Comparison of ENCODE assay signal across 12 cellular contexts in the genomic region with DNA sequence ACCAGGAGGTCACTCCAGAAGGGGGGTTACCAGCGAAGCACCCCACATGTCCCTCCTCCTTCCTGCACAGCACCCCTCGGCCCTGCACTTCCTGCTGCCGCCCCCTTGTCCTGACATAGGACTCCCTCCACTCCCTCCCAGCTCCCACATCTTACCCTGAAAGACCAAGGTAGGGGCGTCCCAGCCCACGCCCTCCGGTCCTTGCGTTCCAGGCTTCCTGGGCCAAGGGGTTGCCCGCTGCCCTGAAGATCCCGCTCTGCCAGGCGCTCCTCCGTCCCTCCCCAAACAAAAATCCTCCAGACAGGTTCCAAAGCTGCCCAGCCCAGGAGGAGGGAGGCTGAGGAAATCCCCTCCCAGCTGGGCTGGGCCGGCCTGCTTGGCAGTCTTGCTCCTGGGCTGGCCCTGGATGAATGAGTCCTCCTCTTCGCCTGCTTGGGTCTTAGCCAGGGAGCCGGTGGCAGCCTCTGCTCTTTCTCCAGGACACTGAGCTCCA. TPM values are rescaled to one million over a fixed set of nuclear protein-coding genes. Genes with fewer than 3 reads are reported as not detected.
DNase-seq lines count a peak whose midpoint lies in the region; ATAC-seq, FAIRE-seq and TF ChIP-seq lines count a peak whose summit lies in the region.
"Had no signal": no experiment of that assay in that cellular context is flagged by ENCODE, and none has a peak within 500 bp of the region (broad histone marks: within the 10 kb centered on the region; RNA-seq: fewer than 3 reads in every experiment).

A gene with protein sequence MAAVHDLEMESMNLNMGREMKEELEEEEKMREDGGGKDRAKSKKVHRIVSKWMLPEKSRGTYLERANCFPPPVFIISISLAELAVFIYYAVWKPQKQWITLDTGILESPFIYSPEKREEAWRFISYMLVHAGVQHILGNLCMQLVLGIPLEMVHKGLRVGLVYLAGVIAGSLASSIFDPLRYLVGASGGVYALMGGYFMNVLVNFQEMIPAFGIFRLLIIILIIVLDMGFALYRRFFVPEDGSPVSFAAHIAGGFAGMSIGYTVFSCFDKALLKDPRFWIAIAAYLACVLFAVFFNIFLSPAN (minus strand): TSS at position 304 of the 493 bp plus-strand sequence. CDS start 22,618 bp downstream, outside the sequence.

- no peak within 1 kb of the TSS for H3K4ac ChIP-seq in mesenchymal stem cell (ENCODE audit: low read depth in 1 of 2, low read length in 2 of 2)

- DNase-seq in DMS 273 (lab: John Stamatoyannopoulos, UW; ENCODE audit: unreplicated experiment) (peak; percentile 98), DMS 273 treated with DMSO at 0.1 percent for 48 hours (lab: John Stamatoyannopoulos, UW) (no peak), endothelial cell of umbilical vein (ENCODE audit: low read depth, low spot score) (peak; percentile 15), mesenchymal stem cell (no peak), urothelium cell line (ENCODE audit: low spot score) (peak; percentile 25)
- DNase-seq in activated CD8-positive, alpha-beta T cell treated with anti-CD3 and anti-CD28 coated beads, Interleukin-2, amount 10 ng/mL, durations not matched to agents 7 days and 5 days, result no peak
- DNase-seq: NCI-H774 had no signal

- no peak within 1 kb of the TSS for H2BK15ac ChIP-seq in mesenchymal stem cell (ENCODE audit: low read depth, poor library complexity, severe bottlenecking)

- POLR2A ChIA-PET in endothelial cell of umbilical vein (lab: Charles Lee), result no interaction called here
- POLR2A ChIA-PET in activated CD8-positive, alpha-beta T cell treated with anti-CD3 and anti-CD28 coated beads, Interleukin-2, amount 10 ng/mL, durations not matched to agents 7 days and 5 days (lab: Charles Lee), result no interaction called here

- H3K14ac ChIP-seq in mesenchymal stem cell (ENCODE audit: low read length in 2 of 2), result peak within 1 kb of the TSS in 1 of 2 experiments; percentile 41

- peak; percentile 15 for FAIRE-seq in endothelial cell of umbilical vein (lab: Jason Lieb, UNC)
- FAIRE-seq in urothelium cell line (lab: Jason Lieb, UNC), result no peak

- H3K27me3 ChIP-seq in endothelial cell of umbilical vein (ENCODE audit: control insufficient read depth in 2 of 2, insufficient read depth in 2 of 2, low read length in 2 of 2), result no peaks in the 10 kb centered on the region
- H3K27me3 ChIP-seq in mesenchymal stem cell (ENCODE audit: control insufficient read depth in 1 of 2, insufficient read depth in 1 of 2, low read length in 2 of 2), result peaks cover 0 to 3% of the 10 kb centered on the region in 2 experiments

- H2BK12ac ChIP-seq in mesenchymal stem cell (ENCODE audit: low read length in 2 of 2), result no peak within 1 kb of the TSS

- dilution Hi-C loops in endothelial cell of umbilical vein (cut with MboI; ENCODE audit: extremely low pct_ligation_motif_present, low sequenced_read_pairs), result no loop called here

- no peak for ATAC-seq in HG03469 (IDR thresholded peaks at IDR 0.05; ENCODE audit: unreplicated experiment)
- ATAC-seq in activated CD8-positive, alpha-beta T cell treated with anti-CD3 and anti-CD28 coated beads, Interleukin-2, amount 10 ng/mL, durations not matched to agents 7 days and 5 days, result no peak
- ATAC-seq in GM21526 (IDR thresholded peaks at IDR 0.05; ENCODE audit: low FRiP score, unreplicated experiment), result no peak
- ATAC-seq: activated naive CD4-positive, alpha-beta T cell treated with anti-CD3 and anti-CD28 coated beads, Interleukin-2, amount 50 U/mL, for 72 hours; HCT116 had no signal

- no peak within 1 kb of the TSS for H3K4me3 Mint-ChIP-seq in activated CD8-positive, alpha-beta T cell treated with anti-CD3 and anti-CD28 coated beads, Interleukin-2, amount 10 ng/mL, durations not matched to agents 7 days and 5 days

- no peak within 1 kb of the TSS for H4K91ac ChIP-seq in mesenchymal stem cell (ENCODE audit: low read length)

- no peaks in the 10 kb centered on the region for H4K20me1 ChIP-seq in endothelial cell of umbilical vein (replicated peaks; ENCODE audit: control insufficient read depth, extremely low read depth, insufficient read depth, low read length)

- no peaks in the 10 kb centered on the region for H3K9me1 ChIP-seq in endothelial cell of umbilical vein (replicated peaks; ENCODE audit: control insufficient read depth, extremely low read depth, insufficient read depth, low read length)

- intact Hi-C loops in endothelial cell of umbilical vein (cut with micrococcal nuclease), result no loop called here

- H3K4me2 ChIP-seq in endothelial cell of umbilical vein (ENCODE audit: insufficient read depth, low read length) (peak within 1 kb of the TSS; percentile 20), mesenchymal stem cell (ENCODE audit: low read length, poor library complexity, severe bottlenecking) (no peak within 1 kb of the TSS)

- H3K4me3 ChIP-seq in endothelial cell of umbilical vein (replicated peaks in 1 of 3; ENCODE audit: insufficient read depth in 1 of 3, low read depth in 1 of 3, low read length in 3 of 3) (peak within 1 kb of the TSS in 1 of 3 experiments; percentile 28), mesenchymal stem cell (ENCODE audit: insufficient read depth in 1 of 2, low read depth in 1 of 2, low read length in 2 of 2) (peak within 1 kb of the TSS in 1 of 2 experiments; percentile 80)

- no peak within 1 kb of the TSS for H2BK5ac ChIP-seq in mesenchymal stem cell (ENCODE audit: low read depth, low read length, poor library complexity, severe bottlenecking)

- H3K9me3 ChIP-seq in endothelial cell of umbilical vein (replicated peaks; ENCODE audit: control insufficient read depth, insufficient read depth, low read length) (no peaks in the 10 kb centered on the region), mesenchymal stem cell (ENCODE audit: control insufficient read depth, low read length) (no peaks in the 10 kb centered on the region)

- H3K9ac ChIP-seq in endothelial cell of umbilical vein (replicated peaks; ENCODE audit: extremely low read depth, insufficient read depth, low read length) (no peak within 1 kb of the TSS), mesenchymal stem cell (ENCODE audit: low read length) (peak within 1 kb of the TSS; percentile 78)

- H3K27ac ChIP-seq in endothelial cell of umbilical vein (ENCODE audit: insufficient read depth, low read depth, low read length) (no peak within 1 kb of the TSS), mesenchymal stem cell (ENCODE audit: low read length, poor library complexity, severe bottlenecking) (no peak within 1 kb of the TSS)
- H3K27ac ChIP-seq: 22Rv1 had no signal

- H2BK120ac ChIP-seq in mesenchymal stem cell (ENCODE audit: low read depth, low read length), result no peak within 1 kb of the TSS

- H3K36me3 Mint-ChIP-seq in activated CD8-positive, alpha-beta T cell treated with anti-CD3 and anti-CD28 coated beads, Interleukin-2, amount 10 ng/mL, durations not matched to agents 7 days and 5 days (ENCODE audit: low read depth), result no peaks in the 10 kb centered on the region
- H3K36me3 Mint-ChIP-seq: activated naive CD4-positive, alpha-beta T cell treated with anti-CD3 and anti-CD28 coated beads, Interleukin-2, amount 50 U/mL, for 72 hours had no signal

- H2AFZ ChIP-seq in endothelial cell of umbilical vein (ENCODE audit: low read depth, low read length) (peak within 1 kb of the TSS; percentile 83), mesenchymal stem cell (ENCODE audit: low read depth, low read length) (no peak within 1 kb of the TSS)

- H3K18ac ChIP-seq in mesenchymal stem cell (ENCODE audit: low read depth in 1 of 2, low read length in 2 of 2), result no peak within 1 kb of the TSS

- no peaks in the 10 kb centered on the region for H3K79me1 ChIP-seq in mesenchymal stem cell (replicated peaks; ENCODE audit: low read length, poor library complexity, severe bottlenecking)

- WGBS in mesenchymal stem cell, result 76% methylated on average over 14 of the region's 14 CpGs

- no peaks in the 10 kb centered on the region for H3K9me3 Mint-ChIP-seq in activated CD8-positive, alpha-beta T cell treated with anti-CD3 and anti-CD28 coated beads, Interleukin-2, amount 10 ng/mL, durations not matched to agents 7 days and 5 days (ENCODE audit: insufficient read depth)
- H3K9me3 Mint-ChIP-seq: activated naive CD4-positive, alpha-beta T cell treated with anti-CD3 and anti-CD28 coated beads, Interleukin-2, amount 50 U/mL, for 72 hours had no signal

- H3K27me3 Mint-ChIP-seq in activated CD8-positive, alpha-beta T cell treated with anti-CD3 and anti-CD28 coated beads, Interleukin-2, amount 10 ng/mL, durations not matched to agents 7 days and 5 days (ENCODE audit: low read depth), result peaks cover 5% of the 10 kb centered on the region

- no peak within 1 kb of the TSS for H3K27ac Mint-ChIP-seq in activated CD8-positive, alpha-beta T cell treated with anti-CD3 and anti-CD28 coated beads, Interleukin-2, amount 10 ng/mL, durations not matched to agents 7 days and 5 days

- no peaks in the 10 kb centered on the region for H3K79me2 ChIP-seq in endothelial cell of umbilical vein (ENCODE audit: control insufficient read depth, insufficient read depth, low read length)

- BruUV-seq in endothelial cell of umbilical vein (replicated peaks; lab: Mats Ljungman, UMichigan), result no TSS peak

- no peak within 1 kb of the TSS for H4K8ac ChIP-seq in mesenchymal stem cell (ENCODE audit: low read length)

- CTCF ChIA-PET in endothelial cell of umbilical vein (lab: Charles Lee), result interaction anchor here (0.7 kb wide), 1 partner anchor 8 kb away, joined by 4 read pairs; no protein-coding TSS in a partner anchor
- CTCF ChIA-PET in activated CD8-positive, alpha-beta T cell treated with anti-CD3 and anti-CD28 coated beads, Interleukin-2, amount 10 ng/mL, durations not matched to agents 7 days and 5 days (lab: Charles Lee), result interaction anchor here (1.0 kb wide), 1 partner anchor 9 kb away, joined by 3 read pairs; no protein-coding TSS in a partner anchor

- H3K23ac ChIP-seq in mesenchymal stem cell (ENCODE audit: low read length in 2 of 2), result no peak within 1 kb of the TSS

- H3K36me3 ChIP-seq in endothelial cell of umbilical vein (ENCODE audit: control insufficient read depth in 2 of 2, extremely low read depth in 1 of 2, insufficient read depth in 2 of 2, low read length in 2 of 2), result no peaks in the 10 kb centered on the region
- H3K36me3 ChIP-seq in mesenchymal stem cell (ENCODE audit: control insufficient read depth in 1 of 2, insufficient read depth in 2 of 2, low read depth in 1 of 2, low read length in 2 of 2), result no peaks in the 10 kb centered on the region

- no peaks in the 10 kb centered on the region for H3K4me1 Mint-ChIP-seq in activated CD8-positive, alpha-beta T cell treated with anti-CD3 and anti-CD28 coated beads, Interleukin-2, amount 10 ng/mL, durations not matched to agents 7 days and 5 days (ENCODE audit: low read depth)

- TF ChIP-seq POLR2A in endothelial cell of umbilical vein (IDR thresholded peaks at IDR 0.05; ENCODE audit: low read depth, low read length), result no peak

- H2AK5ac ChIP-seq in mesenchymal stem cell (ENCODE audit: low read length, severe bottlenecking), result no peak within 1 kb of the TSS

- H3K4me1 ChIP-seq in endothelial cell of umbilical vein (ENCODE audit: control insufficient read depth, extremely low read depth, insufficient read depth, low read length) (no peaks in the 10 kb centered on the region), mesenchymal stem cell (ENCODE audit: control insufficient read depth, insufficient read depth, low read depth, low read length) (no peaks in the 10 kb centered on the region)

- TF ChIP-seq CTCF in endothelial cell of umbilical vein (IDR thresholded peaks at IDR 0.05; ENCODE audit: extremely low read depth in 1 of 2, insufficient read depth in 1 of 2, low read depth in 1 of 2, low read length in 2 of 2), result no peak

RNA-seq across cellular contexts. Expression of the gene that starts here (rescaled TPM):
- 0.32 and 1.4 TPM in 2 replicates for total RNA-seq in endothelial cell of umbilical vein
- polyA plus RNA-seq in endothelial cell of umbilical vein, result 0.06 and 0.11 TPM in 2 replicates
- polyA plus RNA-seq in endothelial cell of umbilical vein (2011; cell fraction: cytosol; rRNA removed), result 0.08 and 0.28 TPM in 2 replicates
- polyA plus RNA-seq in endothelial cell of umbilical vein (2011; cell fraction: nucleus; rRNA removed), result 0.41 TPM in 1 of 2 replicates, not detected in the other
- 1.0 and 2.1 TPM in 2 replicates for polyA plus RNA-seq in endothelial cell of umbilical vein (2012)
- polyA minus RNA-seq in endothelial cell of umbilical vein, result not detected in 2 replicates
- polyA minus RNA-seq in endothelial cell of umbilical vein (2011; cell fraction: cytosol; rRNA and poly(A)+ RNA removed), result 2.0 TPM
- polyA minus RNA-seq in endothelial cell of umbilical vein (2011; cell fraction: nucleus; rRNA and poly(A)+ RNA removed), result not detected in 2 replicates
- not detected for polyA plus RNA-seq in mesenchymal stem cell (2013, experiment 1 of 2)
- not detected for polyA plus RNA-seq in mesenchymal stem cell (2013, experiment 2 of 2)
- not detected for total RNA-seq in activated CD8-positive, alpha-beta T cell treated with anti-CD3 and anti-CD28 coated beads, Interleukin-2, amount 10 ng/mL, durations not matched to agents 7 days and 5 days
- total RNA-seq: activated naive CD4-positive, alpha-beta T cell treated with anti-CD3 and anti-CD28 coated beads, Interleukin-2, amount 50 U/mL, for 72 hours had no signal

Comparison
In these comparisons a context has a peak if more than half of its experiments do, and no peak if none do; other contexts are left out.
1. DNase-seq: peak in DMS 273 (single experiment), endothelial cell of umbilical vein (single experiment) and urothelium cell line (single experiment); none in DMS 273 treated with DMSO at 0.1 percent for 48 hours (single experiment), mesenchymal stem cell (single experiment) and activated CD8-positive, alpha-beta T cell treated with anti-CD3 and anti-CD28 coated beads, Interleukin-2, amount 10 ng/mL, durations not matched to agents 7 days and 5 days (single experiment).